8 cellular contexts compared by ENCODE assay signal in genomic region chr6:109008061-109008460, GRCh38.
DNase-seq lines count a peak whose midpoint lies in the region; TF ChIP-seq lines count a peak whose summit lies in the region.

No MANE protein-coding gene starts in this region.

- TF ChIP-seq CTCF in GM13977 (IDR thresholded peaks at IDR 0.05; ENCODE audit: extremely low read depth, insufficient read depth, missing control alignments) (no peak), NB4 (IDR thresholded peaks at IDR 0.05; ENCODE audit: low read depth, low read length) (no peak), endothelial cell (IDR thresholded peaks at IDR 0.05; ENCODE audit: unreplicated experiment) (no peak)

- H3K27ac Mint-ChIP-seq in endothelial cell (ENCODE audit: unreplicated experiment): no peak overlapping the region

- DNase-seq in GM13977 (ENCODE audit: low spot score) (peak; percentile 45), NB4 (ENCODE audit: low read depth) (no peak), endothelial cell (ENCODE audit: low spot score) (no peak), GM19238 (ENCODE audit: insufficient read length, low spot score) (no peak), NCI-H748 (lab: John Stamatoyannopoulos, UW; ENCODE audit: unreplicated experiment) (no peak), NCI-H2081 (lab: John Stamatoyannopoulos, UW) (no peak)
- no peak for DNase-seq in effector CD4-positive, alpha-beta T cell

- H3K36me3 Mint-ChIP-seq in endothelial cell (ENCODE audit: low read depth, unreplicated experiment): peaks cover 6% of the 10 kb centered on the region

- no peaks in the 10 kb centered on the region for H3K27me3 ChIP-seq in rectal smooth muscle tissue (ENCODE audit: control insufficient read depth, insufficient read depth, low read length)

- in situ Hi-C loops in GM13977 (cut with MboI; ENCODE audit: low pct_unique_long_range_greater_than_20kb, low sequenced_read_pairs, unreplicated experiment): no loop called here

- H3K4me3 ChIP-seq in NB4 (ENCODE audit: low read depth, low read length) (peak overlapping the region; percentile 80), rectal smooth muscle tissue (ENCODE audit: low read length) (peak overlapping the region; percentile 84)

- H3K36me3 ChIP-seq in rectal smooth muscle tissue (ENCODE audit: control insufficient read depth, insufficient read depth, low read length): no peaks in the 10 kb centered on the region

- H3K27ac ChIP-seq in rectal smooth muscle tissue (ENCODE audit: low read depth, low read length): peak overlapping the region; percentile 97

- peak overlapping the region; percentile 83 for H3K4me3 Mint-ChIP-seq in endothelial cell (ENCODE audit: unreplicated experiment)

- no peak for TF ChIP-seq POLR2A in NB4 (IDR thresholded peaks at IDR 0.05; ENCODE audit: extremely low read depth, insufficient read length)

- peaks cover 5% of the 10 kb centered on the region for H3K27me3 Mint-ChIP-seq in endothelial cell (ENCODE audit: unreplicated experiment)

- peaks cover 22% of the 10 kb centered on the region for H3K4me1 Mint-ChIP-seq in endothelial cell (ENCODE audit: unreplicated experiment)

- no peaks in the 10 kb centered on the region for H3K9me3 Mint-ChIP-seq in endothelial cell (ENCODE audit: unreplicated experiment)

- H3K9ac ChIP-seq in rectal smooth muscle tissue (ENCODE audit: low read length): no peak overlapping the region

- peaks cover 13% of the 10 kb centered on the region for H3K4me1 ChIP-seq in rectal smooth muscle tissue (ENCODE audit: control insufficient read depth, insufficient read depth, low read length)
